9 cellular contexts compared by ENCODE assay signal in the genomic region with DNA sequence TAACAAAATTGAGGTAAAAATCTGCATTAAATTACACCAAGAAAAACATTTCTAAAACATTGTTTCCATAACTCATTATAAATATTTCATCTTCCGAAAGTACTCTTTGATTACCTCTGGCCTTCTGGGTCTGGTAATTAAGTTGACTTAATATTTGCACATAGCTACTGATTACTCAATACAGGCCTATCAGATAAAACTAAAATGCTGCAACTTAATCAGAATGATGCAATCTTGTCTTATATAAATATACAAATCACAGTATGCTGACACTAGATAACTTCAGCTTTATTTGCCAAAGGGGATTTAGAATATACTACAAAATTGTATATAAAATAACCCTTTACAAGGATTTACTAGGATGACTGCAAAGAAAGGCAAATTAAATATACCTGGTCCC.
"Had no signal": no experiment of that assay in that cellular context is flagged by ENCODE, and none has a peak within 500 bp of the region (broad histone marks: within the 10 kb centered on the region; RNA-seq: fewer than 3 reads in every experiment).

No MANE protein-coding gene starts in this region.

- DNase-seq: activated T-cell treated with anti-CD3 and anti-CD28 coated beads, Interleukin-2, amount 50 U/mL, for 1 hour; aorta; mucosa of descending colon; naive thymus-derived CD8-positive, alpha-beta T cell; T-helper 2 cell had no signal

- ATAC-seq: mucosa of descending colon; naive thymus-derived CD8-positive, alpha-beta T cell; stimulated activated memory B cell treated with anti-CD40 and anti-IgM and Interleukin-4, amounts not matched to agents 10 μg/mL and 1 μg/mL and 100 μg/mL, for 72 hours had no signal

- H3K27ac ChIP-seq: breast epithelium, neutrophil, tibial nerve had no signal

- H3K27me3 ChIP-seq: breast epithelium, neutrophil, tibial nerve had no signal

- H3K4me3 ChIP-seq: breast epithelium, mucosa of descending colon, tibial nerve had no signal

- H3K9me3 ChIP-seq: breast epithelium, mucosa of descending colon, neutrophil, tibial nerve had no signal

- H3K4me1 ChIP-seq: breast epithelium, tibial nerve had no signal
